In genomic region chr22:20788627-20789344, GRCh38 we compare ENCODE assay signal across 20 cellular contexts. TPM values are rescaled to one million over a fixed set of nuclear protein-coding genes. Genes with fewer than 3 reads are reported as not detected.
DNase-seq lines count a peak whose midpoint lies in the region; ATAC-seq and TF ChIP-seq lines count a peak whose summit lies in the region.
"Had no signal": no experiment of that assay in that cellular context is flagged by ENCODE, and none has a peak within 500 bp of the region (broad histone marks: within the 10 kb centered on the region; RNA-seq: fewer than 3 reads in every experiment).

No MANE protein-coding gene starts in this region.

- no peaks in the 10 kb centered on the region for H3K27me3 Mint-ChIP-seq in CD8-positive, alpha-beta memory T cell
- H3K27me3 Mint-ChIP-seq in brain (peaks cover 4% of the 10 kb centered on the region), memory B cell (no peaks in the 10 kb centered on the region)

- POLR2A ChIA-PET in CD8-positive, alpha-beta memory T cell (lab: Charles Lee), result no interaction called here

- peaks cover 0 to 6% (median 3%) of the 10 kb centered on the region in 3 donors for H3K4me1 Mint-ChIP-seq in CD8-positive, alpha-beta memory T cell
- H3K4me1 Mint-ChIP-seq in brain (no peaks in the 10 kb centered on the region), memory B cell (peaks cover 6% of the 10 kb centered on the region)

- CTCF ChIA-PET in CD8-positive, alpha-beta memory T cell (lab: Charles Lee), result no interaction called here

- no peaks in the 10 kb centered on the region for H3K4me1 ChIP-seq in CD8-positive, alpha-beta memory T cell (ENCODE audit: insufficient read depth, low read length)

- no peak for TF ChIP-seq CTCF in brain (conservative IDR thresholded peaks at IDR 0.05)

- peaks cover 0 to 72% (median 15%) of the 10 kb centered on the region in 3 donors for H3K36me3 Mint-ChIP-seq in CD8-positive, alpha-beta memory T cell
- H3K36me3 Mint-ChIP-seq in brain (peaks cover 40% of the 10 kb centered on the region), memory B cell (peaks cover 27% of the 10 kb centered on the region)

- no peak for ATAC-seq in memory B cell (ENCODE audit: low read depth)
- ATAC-seq in HG03159 (IDR thresholded peaks at IDR 0.05; ENCODE audit: unreplicated experiment), result no peak
- ATAC-seq: GM23338 had no signal

- H3K4me3 Mint-ChIP-seq in CD8-positive, alpha-beta memory T cell, result no peak overlapping the region
- H3K4me3 Mint-ChIP-seq in brain (no peak overlapping the region), memory B cell (no peak overlapping the region)
- H3K4me3 Mint-ChIP-seq: GM23338 had no signal

- DNase-seq in DMS 273 (lab: John Stamatoyannopoulos, UW; ENCODE audit: unreplicated experiment) (peak; percentile 24), DMS 273 treated with DMSO at 0.1 percent for 48 hours (lab: John Stamatoyannopoulos, UW) (no peak), memory B cell (ENCODE audit: low spot score in 2 of 2) (no peak), germinal center (ENCODE audit: low spot score) (no peak)
- no peak for DNase-seq in CD8-positive, alpha-beta memory T cell
- no peak for DNase-seq in central memory CD4-positive, alpha-beta T cell
- DNase-seq: C1 segment of cervical spinal cord, DND-41, GDM1, KBM-7, NCI-H1048, NCI-H146, NCI-H2107, NCI-H345 had no signal

- H3K27me3 ChIP-seq in CD8-positive, alpha-beta memory T cell (ENCODE audit: insufficient read depth, low read length, poor library complexity, severe bottlenecking), result no peaks in the 10 kb centered on the region

- H3K27ac Mint-ChIP-seq in CD8-positive, alpha-beta memory T cell, result peak overlapping the region in 5 of 8 donors; percentile 14 to 90 (median 70)
- peak overlapping the region in 4 of 5 experiments; percentile 16 to 76 (median 60) for H3K27ac Mint-ChIP-seq in brain
- H3K27ac Mint-ChIP-seq in memory B cell, result peak overlapping the region; percentile 8
- H3K27ac Mint-ChIP-seq: GM23338 had no signal

- H3K4me3 ChIP-seq in CD8-positive, alpha-beta memory T cell (ENCODE audit: low read length), result no peak overlapping the region
- H3K4me3 ChIP-seq: GM23338 had no signal

- no peaks in the 10 kb centered on the region for H3K9me3 ChIP-seq in CD8-positive, alpha-beta memory T cell (ENCODE audit: low read length)

- H3K9me3 Mint-ChIP-seq in CD8-positive, alpha-beta memory T cell, result no peaks in the 10 kb centered on the region
- H3K9me3 Mint-ChIP-seq in brain (no peaks in the 10 kb centered on the region), memory B cell (no peaks in the 10 kb centered on the region)
- H3K9me3 Mint-ChIP-seq: GM23338 had no signal

- H3K27ac ChIP-seq in CD8-positive, alpha-beta memory T cell (ENCODE audit: low read depth, low read length), result no peak overlapping the region
- H3K27ac ChIP-seq: 22Rv1, HL-60 had no signal

- peaks cover 26% of the 10 kb centered on the region for H3K36me3 ChIP-seq in CD8-positive, alpha-beta memory T cell (ENCODE audit: insufficient read depth, low read length)

RNA-seq across cellular contexts. Expression of gene SERPIND1, which starts 14.9 kb away (rescaled TPM):
- not detected for total RNA-seq in CD8-positive, alpha-beta memory T cell
- polyA plus RNA-seq in CD8-positive, alpha-beta memory T cell, result 0.32 TPM
- 1.4 TPM for polyA plus RNA-seq in brain (ENCODE audit: insufficient read depth, low read depth, low replicate concordance)
- total RNA-seq: GM23338, M059J had no signal
- polyA plus RNA-seq: GM23338 had no signal

Comparison
In these comparisons a context has a peak if more than half of its experiments do, and no peak if none do; other contexts are left out.
1. H3K27ac Mint-ChIP-seq: peak in every context shown above with its lines; median percentile 70 in CD8-positive, alpha-beta memory T cell; 60 in brain; 8 in memory B cell.